23 cellular contexts compared by ENCODE assay signal in the genomic region with DNA sequence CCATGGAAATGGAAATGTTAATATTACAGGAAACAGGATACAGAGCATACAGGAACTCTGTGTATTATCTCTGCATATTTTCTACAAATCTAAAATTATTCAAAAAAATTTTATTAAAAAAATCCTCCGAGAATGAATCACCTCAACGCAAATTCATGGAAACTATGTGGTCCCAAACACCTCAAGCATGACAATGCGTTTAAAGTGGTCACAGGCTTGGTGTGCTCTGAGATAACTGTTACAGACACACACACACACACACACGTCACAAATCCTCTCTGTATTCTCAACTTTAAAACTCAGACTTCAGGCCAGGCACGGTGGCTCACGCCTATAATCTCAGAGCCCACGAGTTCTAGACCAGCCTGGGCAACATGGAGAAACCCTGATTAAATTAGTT.
"Had no signal": no experiment of that assay in that cellular context is flagged by ENCODE, and none has a peak within 500 bp of the region (broad histone marks: within the 10 kb centered on the region; RNA-seq: fewer than 3 reads in every experiment).

No MANE protein-coding gene starts in this region.

- H3K27me3 ChIP-seq: colonic mucosa, esophagus muscularis mucosa, heart right ventricle, sigmoid colon, transverse colon had no signal

- H3K36me3 Mint-ChIP-seq: stimulated activated memory B cell treated with anti-CD40 and anti-IgM and Interleukin-4, amounts not matched to agents 10 μg/mL and 1 μg/mL and 100 μg/mL, for 72 hours had no signal

- H3K27me3 Mint-ChIP-seq: activated CD4-positive, alpha-beta memory T cell treated with anti-CD3 and anti-CD28 coated beads, Interleukin-2, amount 10 ng/mL, durations not matched to agents 7 days and 5 days; activated CD4-positive, alpha-beta T cell treated with anti-CD3 and anti-CD28 coated beads, Interleukin-2, amount 10 ng/mL, durations not matched to agents 7 days and 5 days; activated T-cell treated with anti-CD3 and anti-CD28 coated beads, Interleukin-2, amount 50 U/mL, for 24 hours; stimulated activated memory B cell treated with anti-CD40 and anti-IgM and Interleukin-4, amounts not matched to agents 10 μg/mL and 1 μg/mL and 100 μg/mL, for 72 hours had no signal

- H3K9me3 ChIP-seq: colonic mucosa, esophagus muscularis mucosa, heart right ventricle, left ventricle myocardium inferior, psoas muscle, sigmoid colon, transverse colon had no signal

- H3K27ac ChIP-seq: colonic mucosa, parathyroid adenoma, transverse colon had no signal

- H3K9me3 Mint-ChIP-seq: activated T-cell treated with anti-CD3 and anti-CD28 coated beads, Interleukin-2, amount 50 U/mL, for 24 hours; stimulated activated memory B cell treated with anti-CD40 and anti-IgM and Interleukin-4, amounts not matched to agents 10 μg/mL and 1 μg/mL and 100 μg/mL, for 72 hours had no signal

- H3K4me3 Mint-ChIP-seq: activated CD4-positive, alpha-beta memory T cell treated with anti-CD3 and anti-CD28 coated beads, Interleukin-2, amount 10 ng/mL, durations not matched to agents 7 days and 5 days; activated CD4-positive, alpha-beta T cell treated with anti-CD3 and anti-CD28 coated beads, Interleukin-2, amount 10 ng/mL, durations not matched to agents 7 days and 5 days; activated T-cell treated with anti-CD3 and anti-CD28 coated beads, Interleukin-2, amount 50 U/mL, for 24 hours; neural crest cell; stimulated activated memory B cell treated with anti-CD40 and anti-IgM and Interleukin-4, amounts not matched to agents 10 μg/mL and 1 μg/mL and 100 μg/mL, for 72 hours had no signal

- FAIRE-seq: small intestine had no signal

- H3K4me3 ChIP-seq: colonic mucosa, esophagus muscularis mucosa, heart right ventricle, left ventricle myocardium inferior, lung, psoas muscle, sigmoid colon, transverse colon had no signal

- ATAC-seq: heart right ventricle; psoas muscle; stimulated activated memory B cell treated with anti-CD40 and anti-IgM and Interleukin-4, amounts not matched to agents 10 μg/mL and 1 μg/mL and 100 μg/mL, for 72 hours had no signal

- H2AFZ ChIP-seq: parathyroid adenoma had no signal

- H3K27ac Mint-ChIP-seq: activated CD4-positive, alpha-beta T cell treated with anti-CD3 and anti-CD28 coated beads, Interleukin-2, amount 10 ng/mL, durations not matched to agents 7 days and 5 days; activated T-cell treated with anti-CD3 and anti-CD28 coated beads, Interleukin-2, amount 50 U/mL, for 24 hours; stimulated activated memory B cell treated with anti-CD40 and anti-IgM and Interleukin-4, amounts not matched to agents 10 μg/mL and 1 μg/mL and 100 μg/mL, for 72 hours had no signal

- H3K4me1 Mint-ChIP-seq: activated CD4-positive, alpha-beta T cell treated with anti-CD3 and anti-CD28 coated beads, Interleukin-2, amount 10 ng/mL, durations not matched to agents 7 days and 5 days; stimulated activated memory B cell treated with anti-CD40 and anti-IgM and Interleukin-4, amounts not matched to agents 10 μg/mL and 1 μg/mL and 100 μg/mL, for 72 hours had no signal

- H3K9ac ChIP-seq: parathyroid adenoma had no signal

- DNase-seq: activated CD4-positive, alpha-beta memory T cell treated with anti-CD3 and anti-CD28 coated beads, Interleukin-2, amount 10 ng/mL, durations not matched to agents 7 days and 5 days; activated CD4-positive, alpha-beta T cell treated with anti-CD3 and anti-CD28 coated beads for 1 hour; activated CD4-positive, alpha-beta T cell treated with anti-CD3 and anti-CD28 coated beads, Interleukin-2, amount 10 ng/mL, durations not matched to agents 7 days and 5 days; activated CD8-positive, alpha-beta memory T cell treated with anti-CD3 and anti-CD28 coated beads, Interleukin-2, amount 50 U/mL, for 48 hours; activated gamma-delta T cell treated with Interleukin-2 at 50 U/mL for 16 hours; activated naive CD4-positive, alpha-beta T cell treated with anti-CD3 and anti-CD28 coated beads, Interleukin-2, amount 50 U/mL, for 16 hours; activated T-cell treated with anti-CD3 and anti-CD28 coated beads, Interleukin-2, amount 50 U/mL, for 24 hours; colonic mucosa; foreskin melanocyte; heart right ventricle; islet precursor cell; left ventricle myocardium inferior; nucleus accumbens; psoas muscle; sigmoid colon; small intestine; stimulated activated CD4-positive, alpha-beta T cell treated with anti-CD3 and anti-CD28 coated beads, Interleukin-4, amount 100 ng/mL, for 24 hours; transverse colon had no signal

- H3K36me3 ChIP-seq: colonic mucosa, esophagus muscularis mucosa, heart right ventricle, left ventricle myocardium inferior, sigmoid colon, transverse colon had no signal
